Comparison of ENCODE assay signal across 22 cellular contexts in the genomic region with DNA sequence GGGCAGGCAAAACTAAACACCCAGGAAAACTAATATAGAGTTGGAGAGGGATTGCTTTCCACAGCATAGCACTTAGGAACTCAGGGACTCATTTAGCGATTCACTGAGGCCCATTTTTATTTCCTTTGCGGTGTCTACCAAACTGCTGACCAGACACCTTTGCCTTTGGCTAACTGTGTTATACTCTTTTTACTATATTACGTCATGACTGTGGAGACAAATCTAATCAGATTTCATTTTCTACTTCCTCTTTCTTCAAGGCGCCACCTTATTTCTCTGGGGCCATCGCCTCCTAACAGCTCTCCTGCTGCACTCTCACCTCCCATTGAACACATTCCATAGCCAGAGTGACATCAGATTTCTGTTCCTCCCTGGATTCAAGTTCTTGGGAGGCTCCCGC.
DNase-seq lines count a peak whose midpoint lies in the region; ATAC-seq and TF ChIP-seq lines count a peak whose summit lies in the region.
"Had no signal": no experiment of that assay in that cellular context is flagged by ENCODE, and none has a peak within 500 bp of the region (broad histone marks: within the 10 kb centered on the region; RNA-seq: fewer than 3 reads in every experiment).

No MANE protein-coding gene starts in this region.

- no peaks in the 10 kb centered on the region for H3K36me3 ChIP-seq in HEK293 (ENCODE audit: control insufficient read depth in 2 of 2, insufficient read depth in 1 of 2, low read length in 2 of 2)
- H3K36me3 ChIP-seq in esophagus muscularis mucosa: no peaks in the 10 kb centered on the region
- H3K36me3 ChIP-seq: BE2C, MG63 had no signal

- H3K4me1 ChIP-seq in HEK293 (ENCODE audit: control insufficient read depth, insufficient read depth, low read length) (peaks cover 5% of the 10 kb centered on the region; the same call in 1 of the 2 replicates), esophagus muscularis mucosa (peaks cover 0 to 14% (median 14%) of the 10 kb centered on the region in 4 donors)
- H3K4me1 ChIP-seq: A549, BE2C had no signal

- no peaks in the 10 kb centered on the region for H3K27me3 ChIP-seq in esophagus muscularis mucosa
- H3K27me3 ChIP-seq: BE2C, MG63 had no signal

- no peak overlapping the region for H3K27ac ChIP-seq in HEK293 (ENCODE audit: extremely low read depth, low read depth, low read length)
- H3K27ac ChIP-seq in esophagus muscularis mucosa (replicated peaks in 1 of 4): no peak overlapping the region
- H3K27ac ChIP-seq: A549 had no signal

- intact Hi-C loops in esophagus muscularis mucosa (cut with DNase I): no loop called here

- TF ChIP-seq POLR2A in esophagus muscularis mucosa (IDR thresholded peaks at IDR 0.05; ENCODE audit: low read depth): no peak

- H3K4me3 ChIP-seq in HEK293 (ENCODE audit: low read depth, low read length) (no peak overlapping the region), esophagus muscularis mucosa (no peak overlapping the region)
- H3K4me3 ChIP-seq: A549, MG63 had no signal

- CTCF ChIA-PET in HEK293 (lab: Yijun Ruan, JAX): no interaction called here

- POLR2A ChIA-PET in HEK293 (lab: Yijun Ruan, JAX): no interaction called here

- no peak for TF ChIP-seq CTCF in HEK293 (tag by site-specific recombination; IDR thresholded peaks at IDR 0.05)
- no peak for TF ChIP-seq CTCF in esophagus muscularis mucosa (IDR thresholded peaks at IDR 0.05)

- DNase-seq in NOMO-1 treated with DMSO at 0.1 percent for 48 hours (lab: John Stamatoyannopoulos, UW; ENCODE audit: unreplicated experiment) (peak; percentile 45), SKM-1 treated with dmso at 0.1 percent for 144 hours (lab: John Stamatoyannopoulos, UW; ENCODE audit: unreplicated experiment) (peak; percentile 35), AG08396 (ENCODE audit: low spot score) (no peak), esophagus muscularis mucosa (ENCODE audit: extremely low spot score) (no peak), activated gamma-delta T cell (lab: John Stamatoyannopoulos, UW) (no peak)
- DNase-seq: BE2C, GF-D8, H7, HFFc6, MG63, NCI-H1105 treated with DMSO at 0.1 percent for 48 hours, NCI-H2029 treated with DMSO at 0.1 percent for 48 hours, NCI-H2171, NCI-H524, NCI-H82, SIG-M5, T-helper 1 cell had no signal

- H3K9me3 ChIP-seq in HEK293 (ENCODE audit: control insufficient read depth, insufficient read depth, low read depth, low read length) (no peaks in the 10 kb centered on the region), esophagus muscularis mucosa (no peaks in the 10 kb centered on the region)
- H3K9me3 ChIP-seq: A549, BE2C, MG63 had no signal

- TF ChIP-seq EP300 in esophagus muscularis mucosa (IDR thresholded peaks at IDR 0.05): no peak

- ATAC-seq in GM18502 (IDR thresholded peaks at IDR 0.05; ENCODE audit: poor library complexity, unreplicated experiment): peak; percentile 58
- no peak for ATAC-seq in HG03457 (IDR thresholded peaks at IDR 0.05; ENCODE audit: unreplicated experiment)
- ATAC-seq: A549, SK-N-SH treated with all-trans-retinoic acid at 6 μM for 48 hours had no signal

- 95% methylated on average over 6 of the region's 6 CpGs for WGBS in esophagus muscularis mucosa

TF ChIP-seq in HEK293, 187 proteins besides CTCF, POLR2A, EP300 and RAD21:
- no peak for TF ChIP-seq ZNF37A (tag by site-specific recombination; IDR thresholded peaks at IDR 0.05)
- peak; percentile 39; the same call in 1 of the 2 replicates for TF ChIP-seq ZNF335 (tag by site-specific recombination; conservative IDR thresholded peaks at IDR 0.05)

Comparison
In these comparisons a context has a peak if more than half of its experiments do, and no peak if none do; other contexts are left out.
1. DNase-seq: peak in NOMO-1 treated with DMSO at 0.1 percent for 48 hours (single experiment) and SKM-1 treated with dmso at 0.1 percent for 144 hours (single experiment); none in AG08396 (single experiment), esophagus muscularis mucosa (single experiment) and activated gamma-delta T cell (single experiment).